ENCODE assay signal across 10 cellular contexts in genomic region chr3:140593766-140594165, GRCh38.
"Had no signal": no experiment of that assay in that cellular context is flagged by ENCODE, and none has a peak within 500 bp of the region (broad histone marks: within the 10 kb centered on the region; RNA-seq: fewer than 3 reads in every experiment).

No MANE protein-coding gene starts in this region.

- H3K4me2 ChIP-seq: GM23338 had no signal

- H3K27ac ChIP-seq: GM23248 had no signal

- FAIRE-seq: H54 had no signal

- DNase-seq: GM23248, GOT3, H7, H9, HCEC 1CT, HFFc6 had no signal

- H3K27ac Mint-ChIP-seq: GM23338, HFFc6 had no signal

- H3K9me3 ChIP-seq: HAP-1 had no signal

- H3K4me1 ChIP-seq: HAP-1 had no signal

- H3K4me3 Mint-ChIP-seq: GM23338, H9, HFFc6 had no signal

- ATAC-seq: GM23338, HCT116 had no signal

- H3K36me3 ChIP-seq: HAP-1 had no signal

- H3K9me3 Mint-ChIP-seq: GM23338, H9 had no signal

- H2AFZ ChIP-seq: GM23248, GM23338 had no signal

- H3K9ac ChIP-seq: GM23248 had no signal

- H3K4me3 ChIP-seq: GM23248, GM23338, HAP-1 had no signal
